1 cellular context compared by ENCODE assay signal in genomic region chr9:70571247-70571646, GRCh38.
TF ChIP-seq lines count a peak whose summit lies in the region.

No MANE protein-coding gene starts in this region.

TF ChIP-seq in HepG2, 621 proteins besides CTCF, POLR2A, EP300 and RAD21 (continued from another document and continues in another):
- TF ChIP-seq ZHX2 (IDR thresholded peaks at IDR 0.05; ENCODE audit: low read depth) (no peak), ZHX2 (CRISPR knock-in tag; IDR thresholded peaks at IDR 0.05; ENCODE audit: borderline replicate concordance) (no peak), BHLHE40 (IDR thresholded peaks at IDR 0.05; ENCODE audit: low read length) (no peak), JUND (CRISPR knock-in tag; IDR thresholded peaks at IDR 0.05) (no peak), ZNF709 (CRISPR knock-in tag; IDR thresholded peaks at IDR 0.05) (no peak), ZNF598 (CRISPR knock-in tag; IDR thresholded peaks at IDR 0.05; ENCODE audit: borderline replicate concordance) (no peak), ETS1 (CRISPR knock-in tag; IDR thresholded peaks at IDR 0.05) (no peak), TCF12 (IDR thresholded peaks at IDR 0.05) (no peak), TCF12 (CRISPR knock-in tag; IDR thresholded peaks at IDR 0.05) (no peak), HNF4G (IDR thresholded peaks at IDR 0.05; ENCODE audit: borderline replicate concordance, low read depth, low read length) (peak; percentile 65), HNF4G (CRISPR knock-in tag; IDR thresholded peaks at IDR 0.05; ENCODE audit: borderline replicate concordance, low read depth) (no peak), ZNF446 (CRISPR knock-in tag; IDR thresholded peaks at IDR 0.05) (no peak), ZNF44 (CRISPR knock-in tag; IDR thresholded peaks at IDR 0.05) (no peak), ZNF143 (CRISPR knock-in tag; IDR thresholded peaks at IDR 0.05) (no peak), AGO1 (IDR thresholded peaks at IDR 0.05; ENCODE audit: low read depth, low read length, poor library complexity, severe bottlenecking) (no peak), ZNF318 (CRISPR knock-in tag; IDR thresholded peaks at IDR 0.05) (no peak), SRSF4 (IDR thresholded peaks at IDR 0.05; ENCODE audit: low read depth, low read length, poor library complexity, severe bottlenecking) (no peak), NFKB2 (CRISPR knock-in tag; IDR thresholded peaks at IDR 0.05; ENCODE audit: borderline replicate concordance) (no peak), FOXM1 (CRISPR knock-in tag; IDR thresholded peaks at IDR 0.05) (no peak), HNF4A (CRISPR knock-in tag; IDR thresholded peaks at IDR 0.05) (peak; percentile 77)
- TF ChIP-seq, protein P1, sequence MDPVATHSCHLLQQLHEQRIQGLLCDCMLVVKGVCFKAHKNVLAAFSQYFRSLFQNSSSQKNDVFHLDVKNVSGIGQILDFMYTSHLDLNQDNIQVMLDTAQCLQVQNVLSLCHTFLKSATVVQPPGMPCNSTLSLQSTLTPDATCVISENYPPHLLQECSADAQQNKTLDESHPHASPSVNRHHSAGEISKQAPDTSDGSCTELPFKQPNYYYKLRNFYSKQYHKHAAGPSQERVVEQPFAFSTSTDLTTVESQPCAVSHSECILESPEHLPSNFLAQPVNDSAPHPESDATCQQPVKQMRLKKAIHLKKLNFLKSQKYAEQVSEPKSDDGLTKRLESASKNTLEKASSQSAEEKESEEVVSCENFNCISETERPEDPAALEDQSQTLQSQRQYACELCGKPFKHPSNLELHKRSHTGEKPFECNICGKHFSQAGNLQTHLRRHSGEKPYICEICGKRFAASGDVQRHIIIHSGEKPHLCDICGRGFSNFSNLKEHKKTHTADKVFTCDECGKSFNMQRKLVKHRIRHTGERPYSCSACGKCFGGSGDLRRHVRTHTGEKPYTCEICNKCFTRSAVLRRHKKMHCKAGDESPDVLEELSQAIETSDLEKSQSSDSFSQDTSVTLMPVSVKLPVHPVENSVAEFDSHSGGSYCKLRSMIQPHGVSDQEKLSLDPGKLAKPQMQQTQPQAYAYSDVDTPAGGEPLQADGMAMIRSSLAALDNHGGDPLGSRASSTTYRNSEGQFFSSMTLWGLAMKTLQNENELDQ (CRISPR knock-in tag; IDR thresholded peaks at IDR 0.05; ENCODE audit: borderline replicate concordance) = no peak
- TF ChIP-seq, protein P2, sequence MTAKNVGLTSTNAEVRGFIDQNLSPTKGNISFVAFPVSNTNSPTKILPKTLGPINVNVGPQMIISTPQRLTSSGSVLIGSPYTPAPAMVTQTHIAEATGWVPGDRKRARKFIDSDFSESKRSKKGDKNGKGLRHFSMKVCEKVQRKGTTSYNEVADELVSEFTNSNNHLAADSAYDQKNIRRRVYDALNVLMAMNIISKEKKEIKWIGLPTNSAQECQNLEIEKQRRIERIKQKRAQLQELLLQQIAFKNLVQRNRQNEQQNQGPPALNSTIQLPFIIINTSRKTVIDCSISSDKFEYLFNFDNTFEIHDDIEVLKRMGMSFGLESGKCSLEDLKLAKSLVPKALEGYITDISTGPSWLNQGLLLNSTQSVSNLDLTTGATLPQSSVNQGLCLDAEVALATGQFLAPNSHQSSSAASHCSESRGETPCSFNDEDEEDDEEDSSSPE (CRISPR knock-in tag; IDR thresholded peaks at IDR 0.05) = no peak
- TF ChIP-seq, protein P3, sequence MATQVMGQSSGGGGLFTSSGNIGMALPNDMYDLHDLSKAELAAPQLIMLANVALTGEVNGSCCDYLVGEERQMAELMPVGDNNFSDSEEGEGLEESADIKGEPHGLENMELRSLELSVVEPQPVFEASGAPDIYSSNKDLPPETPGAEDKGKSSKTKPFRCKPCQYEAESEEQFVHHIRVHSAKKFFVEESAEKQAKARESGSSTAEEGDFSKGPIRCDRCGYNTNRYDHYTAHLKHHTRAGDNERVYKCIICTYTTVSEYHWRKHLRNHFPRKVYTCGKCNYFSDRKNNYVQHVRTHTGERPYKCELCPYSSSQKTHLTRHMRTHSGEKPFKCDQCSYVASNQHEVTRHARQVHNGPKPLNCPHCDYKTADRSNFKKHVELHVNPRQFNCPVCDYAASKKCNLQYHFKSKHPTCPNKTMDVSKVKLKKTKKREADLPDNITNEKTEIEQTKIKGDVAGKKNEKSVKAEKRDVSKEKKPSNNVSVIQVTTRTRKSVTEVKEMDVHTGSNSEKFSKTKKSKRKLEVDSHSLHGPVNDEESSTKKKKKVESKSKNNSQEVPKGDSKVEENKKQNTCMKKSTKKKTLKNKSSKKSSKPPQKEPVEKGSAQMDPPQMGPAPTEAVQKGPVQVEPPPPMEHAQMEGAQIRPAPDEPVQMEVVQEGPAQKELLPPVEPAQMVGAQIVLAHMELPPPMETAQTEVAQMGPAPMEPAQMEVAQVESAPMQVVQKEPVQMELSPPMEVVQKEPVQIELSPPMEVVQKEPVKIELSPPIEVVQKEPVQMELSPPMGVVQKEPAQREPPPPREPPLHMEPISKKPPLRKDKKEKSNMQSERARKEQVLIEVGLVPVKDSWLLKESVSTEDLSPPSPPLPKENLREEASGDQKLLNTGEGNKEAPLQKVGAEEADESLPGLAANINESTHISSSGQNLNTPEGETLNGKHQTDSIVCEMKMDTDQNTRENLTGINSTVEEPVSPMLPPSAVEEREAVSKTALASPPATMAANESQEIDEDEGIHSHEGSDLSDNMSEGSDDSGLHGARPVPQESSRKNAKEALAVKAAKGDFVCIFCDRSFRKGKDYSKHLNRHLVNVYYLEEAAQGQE (IDR thresholded peaks at IDR 0.05; ENCODE audit: borderline replicate concordance in 1 of 2, low read depth in 1 of 2, low read length in 2 of 2) = no peak
- TF ChIP-seq, protein P4, sequence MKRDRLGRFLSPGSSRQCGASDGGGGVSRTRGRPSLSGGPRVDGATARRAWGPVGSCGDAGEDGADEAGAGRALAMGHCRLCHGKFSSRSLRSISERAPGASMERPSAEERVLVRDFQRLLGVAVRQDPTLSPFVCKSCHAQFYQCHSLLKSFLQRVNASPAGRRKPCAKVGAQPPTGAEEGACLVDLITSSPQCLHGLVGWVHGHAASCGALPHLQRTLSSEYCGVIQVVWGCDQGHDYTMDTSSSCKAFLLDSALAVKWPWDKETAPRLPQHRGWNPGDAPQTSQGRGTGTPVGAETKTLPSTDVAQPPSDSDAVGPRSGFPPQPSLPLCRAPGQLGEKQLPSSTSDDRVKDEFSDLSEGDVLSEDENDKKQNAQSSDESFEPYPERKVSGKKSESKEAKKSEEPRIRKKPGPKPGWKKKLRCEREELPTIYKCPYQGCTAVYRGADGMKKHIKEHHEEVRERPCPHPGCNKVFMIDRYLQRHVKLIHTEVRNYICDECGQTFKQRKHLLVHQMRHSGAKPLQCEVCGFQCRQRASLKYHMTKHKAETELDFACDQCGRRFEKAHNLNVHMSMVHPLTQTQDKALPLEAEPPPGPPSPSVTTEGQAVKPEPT (CRISPR knock-in tag; IDR thresholded peaks at IDR 0.05; ENCODE audit: low read depth) = no peak
